In the genomic region with DNA sequence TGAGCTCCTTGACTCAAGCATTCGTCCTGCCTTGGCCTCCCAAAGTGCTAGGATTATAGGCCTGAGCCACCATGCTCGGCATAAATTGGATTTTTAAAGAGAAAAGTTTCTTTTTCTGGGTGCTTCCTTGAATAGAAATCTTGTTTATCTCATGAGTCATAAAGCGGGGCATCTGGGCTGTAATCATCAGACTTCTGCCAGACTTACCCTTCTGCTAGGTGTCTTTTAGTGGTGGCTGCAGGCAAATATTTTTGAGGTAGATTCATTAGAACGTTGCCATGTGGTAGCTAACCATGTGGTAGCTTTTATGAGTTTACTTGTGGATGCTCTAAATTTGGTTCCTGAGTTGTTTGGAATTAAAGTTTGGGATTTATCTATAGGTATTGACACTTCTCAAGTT, we compare ENCODE assay signal across 10 cellular contexts. TPM values are rescaled to one million over a fixed set of nuclear protein-coding genes. Genes with fewer than 3 reads are reported as not detected.
DNase-seq lines count a peak whose midpoint lies in the region; ATAC-seq and TF ChIP-seq lines count a peak whose summit lies in the region.
"Had no signal": no experiment of that assay in that cellular context is flagged by ENCODE, and none has a peak within 500 bp of the region (broad histone marks: within the 10 kb centered on the region; RNA-seq: fewer than 3 reads in every experiment).

No MANE protein-coding gene starts in this region.

- no peak for ATAC-seq in GM19023 (IDR thresholded peaks at IDR 0.05; ENCODE audit: unreplicated experiment)

- no peaks in the 10 kb centered on the region for H3K9me3 Mint-ChIP-seq in HFFc6

- peaks cover 65% of the 10 kb centered on the region for H3K4me1 Mint-ChIP-seq in HFFc6 (ENCODE audit: low read depth)

- no peak for TF ChIP-seq CTCF in HFFc6 (IDR thresholded peaks at IDR 0.05)

- H3K4me3 Mint-ChIP-seq in HFFc6 = peak overlapping the region; percentile 78

- no peaks in the 10 kb centered on the region for H3K27me3 Mint-ChIP-seq in HFFc6 (ENCODE audit: insufficient read depth)

- H3K36me3 Mint-ChIP-seq in HFFc6 (ENCODE audit: low read depth) = peaks cover 19% of the 10 kb centered on the region

- H3K27ac Mint-ChIP-seq in HFFc6 = peak overlapping the region; percentile 93

- DNase-seq in ACHN = peak; percentile 42
- DNase-seq in HFFc6 = peak; percentile 83
- DNase-seq in amniotic epithelial cell (ENCODE audit: low read depth) = peak; percentile 87
- peak; percentile 85 for DNase-seq in iris pigment epithelial cell (ENCODE audit: low read depth)
- no peak for DNase-seq in islet precursor cell
- DNase-seq in medulla oblongata (ENCODE audit: extremely low spot score) = no peak
- no peak for DNase-seq in activated gamma-delta T cell treated with Interleukin-2 at 50 U/mL for 16 hours
- DNase-seq: activated effector memory CD4-positive, alpha-beta T cell treated with Interleukin-2 at 50 U/mL for 16 hours; NCI-H1436 had no signal

- in situ Hi-C loops in ACHN (cut with HindIII; ENCODE audit: low pct_ligation_motif_present, low pct_unique_long_range_greater_than_20kb, low sequenced_read_pairs) = no loop called here

RNA-seq across cellular contexts. Expression of a gene that starts 13.4 kb away (rescaled TPM):
- 10 to 100 TPM; 20.2 to 26.1 (median 24.5) TPM for total RNA-seq in HFFc6 (2021; fragmentation: NEBNext Ultra II Directional; extraction: Animal tissue kit (Norgen Biotek cat#: 25700))

RNA-seq across cellular contexts. Expression of a gene that starts 32.0 kb away (rescaled TPM):
- 10 to 100 TPM; 27.4 to 37.2 (median 33.2) TPM for total RNA-seq in HFFc6 (2021; fragmentation: NEBNext Ultra II Directional; extraction: Animal tissue kit (Norgen Biotek cat#: 25700))

Comparison
In these comparisons a context has a peak if more than half of its experiments do, and no peak if none do; other contexts are left out.
1. DNase-seq: peak in ACHN (single experiment), HFFc6 (single experiment), amniotic epithelial cell (single experiment) and iris pigment epithelial cell (single experiment); none in islet precursor cell (single experiment), medulla oblongata (single experiment) and activated gamma-delta T cell treated with Interleukin-2 at 50 U/mL for 16 hours (single experiment).